In genomic region chr14:62599616-62600385, GRCh38 we compare ENCODE assay signal across 25 cellular contexts.
"Had no signal": no experiment of that assay in that cellular context is flagged by ENCODE, and none has a peak within 500 bp of the region (broad histone marks: within the 10 kb centered on the region; RNA-seq: fewer than 3 reads in every experiment).

No MANE protein-coding gene starts in this region.

- H3K9ac ChIP-seq: neural progenitor cell, parathyroid adenoma had no signal

- H3K4me1 ChIP-seq: neural progenitor cell, parathyroid adenoma, psoas muscle, right lobe of liver, sigmoid colon, stomach, thyroid gland, tibial nerve, upper lobe of left lung, vagina had no signal

- H3K27me3 ChIP-seq: neural progenitor cell, ovary, right lobe of liver, sigmoid colon, stomach, thyroid gland, tibial nerve, upper lobe of left lung, vagina had no signal

- H3K4me3 ChIP-seq: neural progenitor cell, ovary, psoas muscle, right lobe of liver, sigmoid colon, stomach, thoracic aorta, thyroid gland, tibial nerve, upper lobe of left lung, vagina had no signal

- H3K27ac ChIP-seq: neural progenitor cell, ovary, parathyroid adenoma, psoas muscle, right lobe of liver, sigmoid colon, stomach, thoracic aorta, thyroid gland, tibial nerve, upper lobe of left lung, vagina had no signal

- DNase-seq: naive thymus-derived CD4-positive, alpha-beta T cell; natural killer cell; occipital lobe; ovary; posterior cingulate gyrus; psoas muscle; right cardiac atrium; right lobe of liver; sigmoid colon; small intestine; stimulated activated CD4-positive, alpha-beta T cell treated with anti-CD3 and anti-CD28 coated beads, Interleukin-15, amount 100 ng/mL, for 24 hours; stimulated activated CD4-positive, alpha-beta T cell treated with anti-CD3 and anti-CD28 coated beads, Interleukin-2, amount 100 ng/mL, for 24 hours; stimulated activated CD4-positive, alpha-beta T cell treated with anti-CD3 and anti-CD28 coated beads, Interleukin-2, amount 100 ng/mL, for 48 hours; stimulated activated CD4-positive, alpha-beta T cell treated with anti-CD3 and anti-CD28 coated beads, Interleukin-4, amount 100 ng/mL, for 24 hours; stimulated activated naive B cell treated with anti-CD40 and anti-IgM and Interleukin-4, amounts not matched to agents 10 μg/mL and 1 μg/mL and 100 μg/mL, for 72 hours; stimulated activated naive CD4-positive, alpha-beta T cell treated with Interleukin-2 at 50 U/mL for 16 hours; stomach; thyroid gland; trophoblast cell; upper lobe of left lung had no signal

- H3K9me3 ChIP-seq: ovary, right lobe of liver, thyroid gland, vagina had no signal

- H3K36me3 ChIP-seq: neural progenitor cell, ovary, right lobe of liver, sigmoid colon, stomach, thoracic aorta, thyroid gland, tibial nerve, upper lobe of left lung, vagina had no signal
